ENCODE assay signal across 10 cellular contexts in genomic region chr10:93469454-93469853, GRCh38. TPM values are rescaled to one million over a fixed set of nuclear protein-coding genes. Genes with fewer than 3 reads are reported as not detected.
A peak's percentile ranks its signal among the peaks of the same experiment; 100 is the strongest.
DNase-seq lines count a peak whose midpoint lies in the region; ATAC-seq, FAIRE-seq and TF ChIP-seq lines count a peak whose summit lies in the region.
"Had no signal": no experiment of that assay in that cellular context is flagged by ENCODE, and none has a peak within 500 bp of the region (broad histone marks: within the 10 kb centered on the region; RNA-seq: fewer than 3 reads in every experiment).

No MANE protein-coding gene starts in this region.

- peaks cover 2% of the 10 kb centered on the region for H3K27me3 Mint-ChIP-seq in neural progenitor cell (ENCODE audit: insufficient read depth, low read depth)

- peak; percentile 13 for DNase-seq in PC-3
- DNase-seq in H1 (ENCODE audit: low read depth in 1 of 2, low spot score in 2 of 2), result no peak
- no peak for DNase-seq in neural progenitor cell (ENCODE audit: low spot score)
- DNase-seq in upper lobe of left lung, result no peak
- no peak for DNase-seq in KBM-7
- no peak for DNase-seq in GM19240 (ENCODE audit: insufficient read length, low spot score)
- DNase-seq: activated CD4-positive, CD25-positive, alpha-beta regulatory T cell treated with anti-CD3 and anti-CD28 coated beads, Interleukin-2, amount 50 U/mL, for 72 hours; mucosa of descending colon; retina had no signal

- WGBS in H1 (ENCODE audit: extremely low coverage in 1 of 2, insufficient coverage in 1 of 2, insufficient read length in 1 of 2, insufficient replicate concordance in 2 of 2, low coverage in 1 of 2, low lambda C conversion rate in 2 of 2, missing lambda C conversion rate in 1 of 2), 2 experiments, result 91% methylated on average over 3 of the region's 3 CpGs; no CpG with 5 or more reads in 1 of the 2 experiments
- 94 to 100% methylated on average over 3 of the region's 3 CpGs for WGBS in upper lobe of left lung, 2 donors

- no peaks in the 10 kb centered on the region for H3K9me3 ChIP-seq in PC-3 (ENCODE audit: low read length)
- no peaks in the 10 kb centered on the region for H3K9me3 ChIP-seq in H1 (ENCODE audit: insufficient read depth in 2 of 2, low read depth in 1 of 2, low read length in 1 of 2)
- no peaks in the 10 kb centered on the region for H3K9me3 ChIP-seq in neural progenitor cell (ENCODE audit: low read depth)
- H3K9me3 ChIP-seq in upper lobe of left lung, result no peaks in the 10 kb centered on the region
- H3K9me3 ChIP-seq: mucosa of descending colon had no signal

- peak overlapping the region; percentile 60; the same call in 1 of the 2 replicates for H2BK12ac ChIP-seq in H1 (ENCODE audit: low read depth, low read length)

- H3K4ac ChIP-seq in H1 (replicated peaks; ENCODE audit: insufficient read length, low read depth, low read length), result no peak overlapping the region

- POLR2A ChIA-PET in PC-3 (lab: Charles Lee; ENCODE audit: unreplicated experiment), result no interaction called here
- POLR2A ChIA-PET in H1 (lab: Charles Lee; ENCODE audit: partially characterized antibody), result no interaction called here

- no peak for TF ChIP-seq EP300 in H1 (IDR thresholded peaks at IDR 0.05; ENCODE audit: borderline replicate concordance in 1 of 2, low read depth in 2 of 2, low read length in 2 of 2)
- no peak for TF ChIP-seq EP300 in upper lobe of left lung (IDR thresholded peaks at IDR 0.05)

- H4K5ac ChIP-seq in H1 (ENCODE audit: insufficient read length, low read depth, low read length), result no peak overlapping the region

- peaks cover 4% of the 10 kb centered on the region for H3K9me3 Mint-ChIP-seq in neural progenitor cell

- TF ChIP-seq CTCF in PC-3 (conservative IDR thresholded peaks at IDR 0.05; ENCODE audit: low read depth, low read length) (no peak), H1 (IDR thresholded peaks at IDR 0.05; ENCODE audit: control extremely low read depth in 1 of 3, insufficient read depth in 1 of 3, low read depth in 1 of 3, low read length in 3 of 3) (no peak), neural progenitor cell (IDR thresholded peaks at IDR 0.05) (no peak), upper lobe of left lung (IDR thresholded peaks at IDR 0.05) (no peak)

- peaks cover 37% of the 10 kb centered on the region for H3K4me1 Mint-ChIP-seq in neural progenitor cell

- H2BK120ac ChIP-seq in H1 (replicated peaks; ENCODE audit: low read depth, low read length), result no peak overlapping the region

- H3K27ac ChIP-seq in PC-3 (ENCODE audit: low read length), result peak overlapping the region; percentile 99
- H3K27ac ChIP-seq in H1 (ENCODE audit: low read depth, low read length), result no peak overlapping the region
- H3K27ac ChIP-seq in neural progenitor cell, result no peak overlapping the region
- H3K27ac ChIP-seq in upper lobe of left lung, result peak overlapping the region; percentile 58 to 73 (median 61)

- H3K79me2 ChIP-seq in PC-3 (ENCODE audit: low read length) (peaks cover 76% of the 10 kb centered on the region), H1 (ENCODE audit: control insufficient read depth in 1 of 2, insufficient read depth in 2 of 2, low read length in 2 of 2) (no peaks in the 10 kb centered on the region), neural progenitor cell (ENCODE audit: low read depth) (no peaks in the 10 kb centered on the region)

- intact Hi-C loops in PC-3 (cut with micrococcal nuclease), result no loop called here

- no peak overlapping the region for H4K91ac ChIP-seq in H1 (replicated peaks; ENCODE audit: insufficient read length, low read length)

- H3K4me3 ChIP-seq in PC-3 (ENCODE audit: low read length) (no peak overlapping the region), H1 (ENCODE audit: extremely low read depth in 1 of 4, insufficient read depth in 2 of 4, low read depth in 3 of 4, low read length in 4 of 4) (no peak overlapping the region), neural progenitor cell (no peak overlapping the region), upper lobe of left lung (no peak overlapping the region)
- H3K4me3 ChIP-seq: mucosa of descending colon had no signal

- no peak overlapping the region for H2BK20ac ChIP-seq in H1 (ENCODE audit: low read length)

- H3K4me3 Mint-ChIP-seq in neural progenitor cell, result no peak overlapping the region

- H3K36me3 Mint-ChIP-seq in neural progenitor cell, result no peaks in the 10 kb centered on the region

- H3K4me2 ChIP-seq in PC-3 (ENCODE audit: low read length) (peak overlapping the region; percentile 81), H1 (ENCODE audit: insufficient read depth in 1 of 2, low read depth in 2 of 2, low read length in 2 of 2) (no peak overlapping the region), neural progenitor cell (no peak overlapping the region)

- H2AFZ ChIP-seq in PC-3 (ENCODE audit: low read length), result no peak overlapping the region
- H2AFZ ChIP-seq in H1 (ENCODE audit: low read length), result no peak overlapping the region
- no peak overlapping the region for H2AFZ ChIP-seq in neural progenitor cell (replicated peaks)

- H2BK15ac ChIP-seq in H1 (ENCODE audit: low read length), result peak overlapping the region; percentile 94; the same call in 1 of the 2 replicates

- H3K14ac ChIP-seq in H1 (ENCODE audit: insufficient read length), result no peak overlapping the region

- TF ChIP-seq POLR2A in H1 (IDR thresholded peaks at IDR 0.05; ENCODE audit: control extremely low read depth in 1 of 2, low read depth in 2 of 2, low read length in 2 of 2), result no peak
- no peak for TF ChIP-seq POLR2A in upper lobe of left lung (IDR thresholded peaks at IDR 0.05)

- peaks cover 26% of the 10 kb centered on the region for H3F3A ChIP-seq in PC-3 (ENCODE audit: low read length, unreplicated experiment)
- H3F3A ChIP-seq in neural progenitor cell (ENCODE audit: low read depth), result no peaks in the 10 kb centered on the region

- H4K8ac ChIP-seq in H1 (ENCODE audit: extremely low read depth, insufficient read depth, low read length), result peak overlapping the region; percentile 62

- H3K56ac ChIP-seq in H1 (replicated peaks; ENCODE audit: insufficient read length, low read depth, low read length), result no peak overlapping the region

- H3K9ac ChIP-seq in PC-3 (ENCODE audit: low read length) (peak overlapping the region; percentile 68), H1 (replicated peaks in 1 of 4; ENCODE audit: extremely low read depth in 1 of 4, low read depth in 3 of 4, low read length in 3 of 4) (no peak overlapping the region), neural progenitor cell (no peak overlapping the region)

- no peaks in the 10 kb centered on the region for H4K20me1 ChIP-seq in PC-3 (ENCODE audit: low read length)
- no peaks in the 10 kb centered on the region for H4K20me1 ChIP-seq in H1 (replicated peaks in 1 of 2; ENCODE audit: control insufficient read depth in 1 of 2, insufficient read depth in 2 of 2, low read length in 2 of 2)
- H4K20me1 ChIP-seq in neural progenitor cell (ENCODE audit: low read depth), result no peaks in the 10 kb centered on the region

- H3K23me2 ChIP-seq in H1 (ENCODE audit: low read depth, low read length), result no peaks in the 10 kb centered on the region

- H3K18ac ChIP-seq in H1 (ENCODE audit: extremely low read depth, low read length), result no peak overlapping the region

- no peaks in the 10 kb centered on the region for H3K79me1 ChIP-seq in H1 (ENCODE audit: low read depth, low read length)

- no peak for TF ChIP-seq RAD21 in H1 (IDR thresholded peaks at IDR 0.05 in 1 of 2, conservative IDR thresholded peaks at IDR 0.05 in 1 of 2; ENCODE audit: low read depth in 2 of 2, low read length in 2 of 2)

- no peak for FAIRE-seq in H1 (lab: Jason Lieb, UNC)

- in situ Hi-C loops in KBM-7 (cut with MboI; ENCODE audit: low pct_unique_long_range_greater_than_20kb, low sequenced_read_pairs), result no loop called here

- CTCF ChIA-PET in PC-3 (lab: Charles Lee) (no interaction called here), H1 (lab: Charles Lee; ENCODE audit: partially characterized antibody) (interaction anchor here (0.7 to 8.9 kb wide), 7 partner anchors 10 to 92 kb away, joined by 3 to 63 read pairs (median 6); partner anchors contain the start of gene MYOF)

- H3K27me3 ChIP-seq in PC-3 (ENCODE audit: low read length) (no peaks in the 10 kb centered on the region), H1 (replicated peaks in 1 of 4; ENCODE audit: control insufficient read depth in 3 of 4, extremely low read depth in 1 of 4, insufficient read depth in 3 of 4, low read length in 3 of 4) (no peaks in the 10 kb centered on the region), neural progenitor cell (no peaks in the 10 kb centered on the region), upper lobe of left lung (no peaks in the 10 kb centered on the region)

- H3K9me2 ChIP-seq in PC-3 (replicated peaks; ENCODE audit: low read length), result no peaks in the 10 kb centered on the region

- BruUV-seq in PC-3 (replicated peaks; lab: Mats Ljungman, UMichigan), result no TSS peak

- peak overlapping the region; percentile 37 for H3K27ac Mint-ChIP-seq in neural progenitor cell

- ATAC-seq in PC-3 (no peak), upper lobe of left lung (ENCODE audit: low FRiP score in 2 of 2) (no peak), HG03159 (IDR thresholded peaks at IDR 0.05; ENCODE audit: unreplicated experiment) (no peak)
- ATAC-seq: mucosa of descending colon had no signal

- H3K23ac ChIP-seq in H1 (ENCODE audit: insufficient read length), result no peak overlapping the region

- H3K4me1 ChIP-seq in PC-3 (ENCODE audit: insufficient read depth, low read length), result peaks cover 90% of the 10 kb centered on the region
- peaks cover 0 to 3% (median 1%) of the 10 kb centered on the region in 4 experiments; a peak in 3 of 7 replicates for H3K4me1 ChIP-seq in H1 (replicated peaks in 1 of 4; ENCODE audit: control insufficient read depth in 3 of 4, insufficient read depth in 4 of 4, low read length in 3 of 4)
- peaks cover 5% of the 10 kb centered on the region for H3K4me1 ChIP-seq in neural progenitor cell
- peaks cover 41 to 72% (median 63%) of the 10 kb centered on the region in 4 donors for H3K4me1 ChIP-seq in upper lobe of left lung

- no peak overlapping the region; the same call in 1 of the 2 replicates for H2BK5ac ChIP-seq in H1 (ENCODE audit: low read depth, low read length)

- no peak overlapping the region for H2AK5ac ChIP-seq in H1 (ENCODE audit: low read depth, low read length)

- peaks cover 41% of the 10 kb centered on the region for H3K36me3 ChIP-seq in PC-3 (ENCODE audit: low read depth, low read length)
- no peaks in the 10 kb centered on the region for H3K36me3 ChIP-seq in H1 (ENCODE audit: control insufficient read depth in 2 of 4, insufficient read depth in 4 of 4, low read length in 3 of 4)
- no peaks in the 10 kb centered on the region for H3K36me3 ChIP-seq in neural progenitor cell
- peaks cover 0 to 2% (median 0%) of the 10 kb centered on the region in 4 donors for H3K36me3 ChIP-seq in upper lobe of left lung

RNA-seq across cellular contexts. Expression of gene MYOF, which starts 12.7 kb away (rescaled TPM):
- total RNA-seq in PC-3 (2014; rRNA removed) (174 and 189 TPM in 2 replicates), neural progenitor cell (ENCODE audit: low replicate concordance) (1.2 and 1.6 TPM in 2 replicates), upper lobe of left lung (100 to 1,000 TPM in 4 of 6 donors, 10 to 100 TPM in 2; 83.9 to 168 (median 129) TPM)
- total RNA-seq in H1 (2021; fragmentation: NEBNext Ultra II Directional; extraction: Animal tissue kit (Norgen Biotek cat#: 25700)), result 2.3 and 3.2 TPM in 2 replicates
- 0.94 and 0.98 TPM in 2 replicates for polyA plus RNA-seq in H1 (2011; rRNA removed)
- polyA plus RNA-seq in H1 (2011; cell fraction: cytosol; rRNA removed), result 1.0 TPM
- 1.2 TPM for polyA plus RNA-seq in H1 (2011; cell fraction: nucleus; rRNA removed)
- polyA plus RNA-seq in H1 (2012, experiment 1 of 2), result 2.3 to 2.8 TPM (median 2.4 TPM) in 4 replicates
- 0.09 TPM for polyA plus RNA-seq in H1 (2012, experiment 2 of 2)
- 2.0 TPM for polyA plus RNA-seq in H1 (2013, experiment 1 of 2)
- 2.4 TPM for polyA plus RNA-seq in H1 (2013, experiment 2 of 2)
- polyA minus RNA-seq in H1 (2011; rRNA and poly(A)+ RNA removed), result 1.6 and 2.4 TPM in 2 replicates
- polyA minus RNA-seq in H1 (2011; cell fraction: cytosol; rRNA and poly(A)+ RNA removed), result 1.0 TPM
- 1.4 TPM for polyA minus RNA-seq in H1 (2011; cell fraction: nucleus; rRNA and poly(A)+ RNA removed)

RNA-seq across cellular contexts. Expression of gene CEP55, which starts 27.0 kb away (rescaled TPM):
- total RNA-seq in PC-3 (2014; rRNA removed) (62.6 and 63.6 TPM in 2 replicates), neural progenitor cell (ENCODE audit: low replicate concordance) (36.8 and 57.7 TPM in 2 replicates), upper lobe of left lung (1 to 10 TPM in 5 of 6 donors, not detected in 1; 1.3 to 3.3 (median 2.3) TPM)
- total RNA-seq in H1 (2021; fragmentation: NEBNext Ultra II Directional; extraction: Animal tissue kit (Norgen Biotek cat#: 25700)), result 18.9 and 19.6 TPM in 2 replicates
- polyA plus RNA-seq in H1 (2011; rRNA removed), result 3.5 and 7.0 TPM in 2 replicates
- polyA plus RNA-seq in H1 (2011; cell fraction: cytosol; rRNA removed), result 9.1 TPM
- 3.5 TPM for polyA plus RNA-seq in H1 (2011; cell fraction: nucleus; rRNA removed)
- polyA plus RNA-seq in H1 (2012, experiment 1 of 2), result 8.7 to 16.4 TPM (median 10.0 TPM) in 4 replicates
- polyA plus RNA-seq in H1 (2012, experiment 2 of 2), result 1.7 TPM
- 17.5 TPM for polyA plus RNA-seq in H1 (2013, experiment 1 of 2)
- 16.7 TPM for polyA plus RNA-seq in H1 (2013, experiment 2 of 2)
- polyA minus RNA-seq in H1 (2011; rRNA and poly(A)+ RNA removed), result 6.8 and 7.5 TPM in 2 replicates
- 7.0 TPM for polyA minus RNA-seq in H1 (2011; cell fraction: cytosol; rRNA and poly(A)+ RNA removed)
- 14.3 TPM for polyA minus RNA-seq in H1 (2011; cell fraction: nucleus; rRNA and poly(A)+ RNA removed)

Comparison
In these comparisons a context has a peak if more than half of its experiments do, and no peak if none do; other contexts are left out.
1. H3K27ac ChIP-seq: peak in PC-3 (single experiment) and upper lobe of left lung (4 of 4); none in H1 (single experiment) and neural progenitor cell (single experiment).
2. RNA of gene MYOF, which starts 12.7 kb away (total RNA-seq): 174 to 189 TPM in PC-3 and 83.9 to 168 TPM in upper lobe of left lung; 2.3 to 3.2 TPM in H1 and 1.2 to 1.6 TPM in neural progenitor cell; every median in the first group is over 10 times any median in the second.